Comparison of ENCODE assay signal across 17 cellular contexts in genomic region chr1:58849556-58849955, GRCh38.
A peak's percentile ranks its signal among the peaks of the same experiment; 100 is the strongest.
DNase-seq lines count a peak whose midpoint lies in the region; ATAC-seq and TF ChIP-seq lines count a peak whose summit lies in the region.
"Had no signal": no experiment of that assay in that cellular context is flagged by ENCODE, and none has a peak within 500 bp of the region (broad histone marks: within the 10 kb centered on the region; RNA-seq: fewer than 3 reads in every experiment).

No MANE protein-coding gene starts in this region.

- no peak for ATAC-seq in right cardiac atrium
- no peak for ATAC-seq in left ventricle myocardium superior
- ATAC-seq: activated CD8-positive, alpha-beta T cell treated with anti-CD3 and anti-CD28 coated beads, Interleukin-2, amount 10 ng/mL, durations not matched to agents 7 days and 5 days had no signal

- peak overlapping the region; percentile 30 for H3K27ac ChIP-seq in right cardiac atrium (ENCODE audit: low read length)
- peak overlapping the region; percentile 30 for H3K27ac ChIP-seq in muscle layer of duodenum (ENCODE audit: low read length)
- peak overlapping the region; percentile 53 for H3K27ac ChIP-seq in vagina
- H3K27ac ChIP-seq: neural progenitor cell had no signal

- intact Hi-C loops in right cardiac atrium (cut with DNase I): no loop called here
- intact Hi-C loops in left ventricle myocardium superior (cut with micrococcal nuclease): no loop called here
- intact Hi-C loops in vagina (cut with DNase I): no loop called here

- no peaks in the 10 kb centered on the region for H3K9me3 ChIP-seq in right cardiac atrium (ENCODE audit: control insufficient read depth, low read length)
- H3K9me3 ChIP-seq in muscle layer of duodenum (ENCODE audit: control insufficient read depth in 1 of 2, low read length in 2 of 2): no peaks in the 10 kb centered on the region
- no peaks in the 10 kb centered on the region for H3K9me3 ChIP-seq in vagina
- H3K9me3 ChIP-seq: left lung had no signal

- TF ChIP-seq POLR2A in vagina (IDR thresholded peaks at IDR 0.05): no peak

- no peak for TF ChIP-seq CTCF in vagina (IDR thresholded peaks at IDR 0.05)

- no peaks in the 10 kb centered on the region for H3K4me1 ChIP-seq in right cardiac atrium (ENCODE audit: control insufficient read depth, insufficient read depth, low read length)
- peaks cover 7 to 8% of the 10 kb centered on the region in 2 donors for H3K4me1 ChIP-seq in muscle layer of duodenum (ENCODE audit: control insufficient read depth in 1 of 2, insufficient read depth in 2 of 2, low read length in 2 of 2)
- peaks cover 18% of the 10 kb centered on the region for H3K4me1 ChIP-seq in vagina

- H3K4me3 ChIP-seq in right cardiac atrium (ENCODE audit: low read length) (no peak overlapping the region), muscle layer of duodenum (ENCODE audit: low read depth in 1 of 2, low read length in 2 of 2) (no peak overlapping the region), vagina (no peak overlapping the region)
- H3K4me3 ChIP-seq: left lung, neural progenitor cell had no signal

- DNase-seq in right cardiac atrium (no peak), left ventricle myocardium superior (no peak), cerebellar cortex (ENCODE audit: low spot score) (peak; percentile 60), vagina (ENCODE audit: extremely low spot score in 2 of 2) (no peak), NCI-H1092 treated with DMSO at 0.1 percent for 48 hours (lab: John Stamatoyannopoulos, UW) (no peak), AG08395 (ENCODE audit: low spot score) (no peak), HT-29 (ENCODE audit: low spot score) (no peak)
- DNase-seq: activated CD8-positive, alpha-beta T cell treated with anti-CD3 and anti-CD28 coated beads, Interleukin-2, amount 10 ng/mL, durations not matched to agents 7 days and 5 days; activated effector memory CD4-positive, alpha-beta T cell treated with Interleukin-2 at 50 U/mL for 16 hours; DMS153; hippocampal formation; KBM-7; NCI-H1436 treated with DMSO at 0.1 percent for 48 hours; NCI-H526 had no signal

- H3K27me3 ChIP-seq in right cardiac atrium (ENCODE audit: control insufficient read depth, insufficient read depth) (no peaks in the 10 kb centered on the region), muscle layer of duodenum (ENCODE audit: low read depth, low read length) (no peaks in the 10 kb centered on the region), vagina (no peaks in the 10 kb centered on the region)
- H3K27me3 ChIP-seq: left lung, neural progenitor cell had no signal

- 76% methylated on average over 2 of the region's 2 CpGs for WGBS in right cardiac atrium

- no peaks in the 10 kb centered on the region for H3K36me3 ChIP-seq in muscle layer of duodenum (ENCODE audit: control insufficient read depth in 1 of 2, insufficient read depth in 2 of 2, low read length in 2 of 2)
- no peaks in the 10 kb centered on the region for H3K36me3 ChIP-seq in vagina
- H3K36me3 ChIP-seq: left lung, neural progenitor cell had no signal
